ENCODE assay signal across 6 cellular contexts in genomic region chr10:76954838-76955237, GRCh38.
"Had no signal": no experiment of that assay in that cellular context is flagged by ENCODE, and none has a peak within 500 bp of the region (broad histone marks: within the 10 kb centered on the region; RNA-seq: fewer than 3 reads in every experiment).

No MANE protein-coding gene starts in this region.

- H3K9ac ChIP-seq: KMS-11 had no signal

- H3K4me1 Mint-ChIP-seq: GM23338, H9, IgD-negative memory B cell had no signal

- H3K4me3 ChIP-seq: GM23338 had no signal

- DNase-seq: H9, HCEC 1CT, KBM-7 had no signal

- H3K27ac Mint-ChIP-seq: GM23338 had no signal

- H3K4me2 ChIP-seq: GM23338, KMS-11 had no signal

- ATAC-seq: GM23338 had no signal

- H3K27ac ChIP-seq: KMS-11 had no signal

- H2AFZ ChIP-seq: GM23338 had no signal

- H3K4me3 Mint-ChIP-seq: GM23338, H9, IgD-negative memory B cell had no signal
